1 cellular context compared by ENCODE assay signal in the genomic region with DNA sequence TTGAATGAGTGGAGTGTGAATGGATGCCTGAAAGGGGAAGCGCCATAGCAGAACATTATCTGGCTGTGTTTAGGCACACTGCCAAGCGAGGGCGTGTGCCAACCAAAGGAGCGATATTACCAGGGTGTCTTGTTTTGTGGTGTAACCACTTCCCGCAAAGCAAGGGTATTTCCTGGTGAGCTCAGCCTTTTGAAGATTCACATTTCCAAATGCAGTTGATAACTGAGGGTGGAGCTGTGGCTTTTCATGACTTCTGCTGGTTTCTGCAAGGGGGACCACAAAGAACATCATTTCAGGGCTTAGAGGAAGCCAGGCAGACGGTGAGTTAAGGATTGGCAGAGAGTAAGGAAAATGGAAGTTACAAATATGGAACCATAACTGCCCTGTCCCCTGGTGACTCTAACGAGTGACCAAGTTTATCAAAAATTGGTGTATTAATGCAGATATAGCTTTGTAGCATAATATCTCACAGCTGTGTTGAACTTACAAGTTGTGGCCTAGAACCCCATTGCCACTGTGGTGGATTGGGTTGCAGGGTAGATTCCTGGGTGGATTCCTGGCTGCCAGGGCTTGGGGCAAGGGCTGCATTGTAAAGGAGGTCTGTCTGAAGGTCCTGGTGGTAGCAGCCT.
TF ChIP-seq lines count a peak whose summit lies in the region.

No MANE protein-coding gene starts in this region.

TF ChIP-seq in HepG2, 621 proteins besides CTCF, POLR2A, EP300 and RAD21 (continued from another document):
- TF ChIP-seq ZNF770 (CRISPR knock-in tag; IDR thresholded peaks at IDR 0.05) (no peak), MTF1 (CRISPR knock-in tag; IDR thresholded peaks at IDR 0.05) (no peak), SKIL (CRISPR knock-in tag; IDR thresholded peaks at IDR 0.05; ENCODE audit: borderline replicate concordance) (no peak), NR2C2 (CRISPR knock-in tag; IDR thresholded peaks at IDR 0.05; ENCODE audit: borderline replicate concordance) (no peak)
- TF ChIP-seq, protein P1, sequence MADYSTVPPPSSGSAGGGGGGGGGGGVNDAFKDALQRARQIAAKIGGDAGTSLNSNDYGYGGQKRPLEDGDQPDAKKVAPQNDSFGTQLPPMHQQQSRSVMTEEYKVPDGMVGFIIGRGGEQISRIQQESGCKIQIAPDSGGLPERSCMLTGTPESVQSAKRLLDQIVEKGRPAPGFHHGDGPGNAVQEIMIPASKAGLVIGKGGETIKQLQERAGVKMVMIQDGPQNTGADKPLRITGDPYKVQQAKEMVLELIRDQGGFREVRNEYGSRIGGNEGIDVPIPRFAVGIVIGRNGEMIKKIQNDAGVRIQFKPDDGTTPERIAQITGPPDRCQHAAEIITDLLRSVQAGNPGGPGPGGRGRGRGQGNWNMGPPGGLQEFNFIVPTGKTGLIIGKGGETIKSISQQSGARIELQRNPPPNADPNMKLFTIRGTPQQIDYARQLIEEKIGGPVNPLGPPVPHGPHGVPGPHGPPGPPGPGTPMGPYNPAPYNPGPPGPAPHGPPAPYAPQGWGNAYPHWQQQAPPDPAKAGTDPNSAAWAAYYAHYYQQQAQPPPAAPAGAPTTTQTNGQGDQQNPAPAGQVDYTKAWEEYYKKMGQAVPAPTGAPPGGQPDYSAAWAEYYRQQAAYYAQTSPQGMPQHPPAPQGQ (CRISPR knock-in tag; IDR thresholded peaks at IDR 0.05; ENCODE audit: borderline replicate concordance), result no peak
